In genomic region chr20:24676978-24677370, GRCh38 we compare ENCODE assay signal across 24 cellular contexts.
DNase-seq lines count a peak whose midpoint lies in the region; ATAC-seq and TF ChIP-seq lines count a peak whose summit lies in the region.
"Had no signal": no experiment of that assay in that cellular context is flagged by ENCODE, and none has a peak within 500 bp of the region (broad histone marks: within the 10 kb centered on the region; RNA-seq: fewer than 3 reads in every experiment).

No MANE protein-coding gene starts in this region.

- H4K8ac ChIP-seq in neuronal stem cell (ENCODE audit: low read depth, low read length) = no peak overlapping the region

- no peak overlapping the region for H3K4me2 ChIP-seq in neuronal stem cell (ENCODE audit: insufficient read depth, low read length, poor library complexity, severe bottlenecking)
- H3K4me2 ChIP-seq: A549, KMS-11 had no signal

- no peaks in the 10 kb centered on the region for H3K27me3 Mint-ChIP-seq in chondrocyte (ENCODE audit: low read depth)
- no peaks in the 10 kb centered on the region for H3K27me3 Mint-ChIP-seq in mesothelial cell of epicardium (ENCODE audit: low read depth)
- H3K27me3 Mint-ChIP-seq: CD4-positive, CD25-positive, alpha-beta regulatory T cell had no signal

- no peak for TF ChIP-seq EP300 in tibial nerve (IDR thresholded peaks at IDR 0.05)

- DNase-seq in BE2C (peak; percentile 0), chondrocyte (ENCODE audit: low spot score) (peak; percentile 20), neuronal stem cell (ENCODE audit: low spot score) (no peak), spleen (peak; percentile 24), mesothelial cell of epicardium (ENCODE audit: low spot score in 2 of 2, unreplicated experiment in 2 of 2) (no peak), tibial nerve (ENCODE audit: low spot score in 2 of 2) (no peak), NCI-H2227 treated with DMSO at 0.1 percent for 48 hours (lab: John Stamatoyannopoulos, UW) (no peak)
- DNase-seq: CD4-positive, CD25-positive, alpha-beta regulatory T cell; COR-L47; DMS79; GOT3; HCEC 1CT; NCI-H1092 treated with DMSO at 0.1 percent for 48 hours; NCI-H146; NCI-H2029 treated with DMSO at 0.1 percent for 48 hours; NCI-H345; NCI-H524; NK-92 treated with Interleukin-12 subunit alpha and Interleukin-12 subunit beta, amount 100 ng/mL, for 24 hours; SIG-M5 had no signal

- no peak for ATAC-seq in HG03139 (IDR thresholded peaks at IDR 0.05; ENCODE audit: unreplicated experiment)
- ATAC-seq: A549, GM12878 had no signal

- no peak overlapping the region for H2BK15ac ChIP-seq in neuronal stem cell (ENCODE audit: low read length)

- H3K4ac ChIP-seq in neuronal stem cell (ENCODE audit: low read length) = no peak overlapping the region

- intact Hi-C loops in spleen (cut with DNase I; ENCODE audit: low total_unique reads) = no loop called here

- H3K27ac ChIP-seq in neuronal stem cell (replicated peaks; ENCODE audit: low read length) (no peak overlapping the region), spleen (no peak overlapping the region), tibial nerve (no peak overlapping the region)
- H3K27ac ChIP-seq: KMS-11, RWPE1 had no signal

- H3K36me3 ChIP-seq in BE2C (no peaks in the 10 kb centered on the region), neuronal stem cell (replicated peaks in 1 of 2; ENCODE audit: control insufficient read depth in 2 of 2, insufficient read depth in 2 of 2, low read length in 2 of 2) (no peaks in the 10 kb centered on the region), spleen (no peaks in the 10 kb centered on the region), tibial nerve (no peaks in the 10 kb centered on the region)

- no peak overlapping the region for H3K23ac ChIP-seq in neuronal stem cell (ENCODE audit: low read depth, low read length, poor library complexity)

- H2AK5ac ChIP-seq in neuronal stem cell (ENCODE audit: low read depth, low read length) = no peak overlapping the region

- H2BK120ac ChIP-seq in neuronal stem cell (ENCODE audit: low read depth, low read length) = no peak overlapping the region

- no peak for TF ChIP-seq CTCF in BE2C (IDR thresholded peaks at IDR 0.05; ENCODE audit: low read depth, low read length)
- no peak for TF ChIP-seq CTCF in chondrocyte (IDR thresholded peaks at IDR 0.05)
- no peak for TF ChIP-seq CTCF in spleen (IDR thresholded peaks at IDR 0.05 in 8 of 11, conservative IDR thresholded peaks at IDR 0.05 in 3 of 11)
- TF ChIP-seq CTCF in mesothelial cell of epicardium (IDR thresholded peaks at IDR 0.05; ENCODE audit: unreplicated experiment) = no peak
- TF ChIP-seq CTCF in tibial nerve (IDR thresholded peaks at IDR 0.05) = no peak

- H3K9me3 ChIP-seq in BE2C (no peaks in the 10 kb centered on the region), neuronal stem cell (replicated peaks in 1 of 2; ENCODE audit: control insufficient read depth in 2 of 2, insufficient read depth in 1 of 2, low read depth in 1 of 2, low read length in 2 of 2) (no peaks in the 10 kb centered on the region), spleen (no peaks in the 10 kb centered on the region), tibial nerve (no peaks in the 10 kb centered on the region)
- H3K9me3 ChIP-seq: A549 had no signal

- H2BK12ac ChIP-seq in neuronal stem cell (ENCODE audit: low read length) = no peak overlapping the region

- H3K4me3 Mint-ChIP-seq in chondrocyte (ENCODE audit: unreplicated experiment) (no peak overlapping the region), mesothelial cell of epicardium (no peak overlapping the region)
- H3K4me3 Mint-ChIP-seq: CD4-positive, CD25-positive, alpha-beta regulatory T cell had no signal

- WGBS in neuronal stem cell (ENCODE audit: extremely low coverage in 2 of 2, insufficient read length in 2 of 2, insufficient replicate concordance in 1 of 2), 2 donors = no CpG with 5 or more reads among the region's 6 CpGs
- 83 to 91% (median 88%) methylated on average over 6 of the region's 6 CpGs for WGBS in spleen, 5 donors
- WGBS in tibial nerve, 2 donors = 41 to 46% methylated on average over 6 of the region's 6 CpGs

- peak overlapping the region; percentile 43 for H3K14ac ChIP-seq in neuronal stem cell (ENCODE audit: low read length)

- H4K91ac ChIP-seq in neuronal stem cell (ENCODE audit: low read depth, low read length, poor library complexity) = no peak overlapping the region

- H3K4me3 ChIP-seq in BE2C (ENCODE audit: low read depth, low read length) (no peak overlapping the region), neuronal stem cell (ENCODE audit: low read length in 2 of 2) (no peak overlapping the region), spleen (no peak overlapping the region), tibial nerve (no peak overlapping the region)
- H3K4me3 ChIP-seq: A549, GM12878 had no signal

- H3K4me1 ChIP-seq in BE2C (no peaks in the 10 kb centered on the region), neuronal stem cell (ENCODE audit: control insufficient read depth in 2 of 2, insufficient read depth in 1 of 2, low read depth in 1 of 2, low read length in 2 of 2) (peaks cover 0 to 3% of the 10 kb centered on the region in 2 donors), spleen (no peaks in the 10 kb centered on the region), tibial nerve (no peaks in the 10 kb centered on the region)

- H3K79me1 ChIP-seq in neuronal stem cell (ENCODE audit: low read depth, low read length) = no peaks in the 10 kb centered on the region

- no peak overlapping the region for H2BK5ac ChIP-seq in neuronal stem cell (ENCODE audit: low read length)

- H3K9ac ChIP-seq in neuronal stem cell (ENCODE audit: low read depth, low read length, poor library complexity) = no peak overlapping the region
- H3K9ac ChIP-seq: KMS-11 had no signal

- H3K18ac ChIP-seq in neuronal stem cell (ENCODE audit: low read length) = no peak overlapping the region

- H3K9me3 Mint-ChIP-seq in chondrocyte (ENCODE audit: low read depth) (no peaks in the 10 kb centered on the region), mesothelial cell of epicardium (no peaks in the 10 kb centered on the region)

- H3K27ac Mint-ChIP-seq in chondrocyte (ENCODE audit: unreplicated experiment) (no peak overlapping the region), mesothelial cell of epicardium (no peak overlapping the region)
- H3K27ac Mint-ChIP-seq: CD4-positive, CD25-positive, alpha-beta regulatory T cell had no signal

- H3K27me3 ChIP-seq in BE2C (no peaks in the 10 kb centered on the region), neuronal stem cell (ENCODE audit: control insufficient read depth in 3 of 3, insufficient read depth in 3 of 3, low read depth in 1 of 3, low read length in 3 of 3) (no peaks in the 10 kb centered on the region), spleen (replicated peaks in 1 of 7) (no peaks in the 10 kb centered on the region), tibial nerve (no peaks in the 10 kb centered on the region)

- no peaks in the 10 kb centered on the region for H3K36me3 Mint-ChIP-seq in chondrocyte (ENCODE audit: low read depth)
- H3K36me3 Mint-ChIP-seq in mesothelial cell of epicardium = no peaks in the 10 kb centered on the region
- H3K36me3 Mint-ChIP-seq: CD4-positive, CD25-positive, alpha-beta regulatory T cell had no signal

- H3K4me1 Mint-ChIP-seq in chondrocyte (ENCODE audit: low read depth) = peaks cover 31% of the 10 kb centered on the region
- no peaks in the 10 kb centered on the region for H3K4me1 Mint-ChIP-seq in mesothelial cell of epicardium
- H3K4me1 Mint-ChIP-seq: CD4-positive, CD25-positive, alpha-beta regulatory T cell had no signal

- TF ChIP-seq POLR2A in spleen (IDR thresholded peaks at IDR 0.05) (no peak), tibial nerve (IDR thresholded peaks at IDR 0.05) (no peak)

- no peak overlapping the region for H2AFZ ChIP-seq in neuronal stem cell (ENCODE audit: low read length)

Comparison
In these comparisons a context has a peak if more than half of its experiments do, and no peak if none do; other contexts are left out.
1. DNase-seq: peak in BE2C (single experiment), chondrocyte (single experiment) and spleen (single experiment); none in neuronal stem cell (single experiment), mesothelial cell of epicardium (0 of 2), tibial nerve (0 of 2) and NCI-H2227 treated with DMSO at 0.1 percent for 48 hours (single experiment).